9 cellular contexts compared by ENCODE assay signal in genomic region chr17:45189002-45189401, GRCh38.
"Had no signal": no experiment of that assay in that cellular context is flagged by ENCODE, and none has a peak within 500 bp of the region (broad histone marks: within the 10 kb centered on the region; RNA-seq: fewer than 3 reads in every experiment).

No MANE protein-coding gene starts in this region.

- H3K9me3 ChIP-seq: HAP-1 had no signal

- H2AFZ ChIP-seq: GM23248 had no signal

- H3K9ac ChIP-seq: GM23248, KMS-11 had no signal

- H3K36me3 ChIP-seq: HAP-1 had no signal

- H3K4me2 ChIP-seq: KMS-11 had no signal

- H3K27ac ChIP-seq: GM23248, HL-60, KMS-11 had no signal

- H3K4me1 ChIP-seq: HAP-1 had no signal

- DNase-seq: GM23248, GOT3, H7, IMR-90, KBM-7 had no signal

- ATAC-seq: HCT116 had no signal

- H3K4me3 ChIP-seq: GM23248, HAP-1 had no signal
